1 cellular context compared by ENCODE assay signal in the genomic region with DNA sequence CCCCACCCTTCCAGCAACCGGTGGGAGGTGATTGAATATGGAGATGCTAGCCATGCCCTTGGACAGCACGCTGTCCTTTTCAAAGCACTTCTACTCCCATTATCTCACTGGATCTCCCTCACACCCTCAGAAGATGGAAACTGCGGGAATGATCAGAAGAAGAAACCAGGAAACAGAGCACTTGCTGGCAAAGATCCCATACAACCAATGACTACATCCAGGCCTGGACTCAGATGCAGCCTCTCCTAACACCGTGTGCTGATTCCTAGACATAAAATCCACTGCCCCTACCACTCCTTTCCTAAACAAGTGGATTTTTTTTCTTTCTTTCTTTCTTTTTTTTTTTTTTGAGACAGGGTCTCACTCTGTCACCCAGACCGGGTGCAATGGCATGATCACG.
TF ChIP-seq lines count a peak whose summit lies in the region.

No MANE protein-coding gene starts in this region.

TF ChIP-seq in H1, 55 proteins besides CTCF, POLR2A, EP300 and RAD21 (continued from another document):
- TF ChIP-seq, protein P1, sequence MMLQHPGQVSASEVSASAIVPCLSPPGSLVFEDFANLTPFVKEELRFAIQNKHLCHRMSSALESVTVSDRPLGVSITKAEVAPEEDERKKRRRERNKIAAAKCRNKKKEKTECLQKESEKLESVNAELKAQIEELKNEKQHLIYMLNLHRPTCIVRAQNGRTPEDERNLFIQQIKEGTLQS (IDR thresholded peaks at IDR 0.05; ENCODE audit: insufficient read depth, low read depth, low read length), result no peak
- TF ChIP-seq, protein P2, sequence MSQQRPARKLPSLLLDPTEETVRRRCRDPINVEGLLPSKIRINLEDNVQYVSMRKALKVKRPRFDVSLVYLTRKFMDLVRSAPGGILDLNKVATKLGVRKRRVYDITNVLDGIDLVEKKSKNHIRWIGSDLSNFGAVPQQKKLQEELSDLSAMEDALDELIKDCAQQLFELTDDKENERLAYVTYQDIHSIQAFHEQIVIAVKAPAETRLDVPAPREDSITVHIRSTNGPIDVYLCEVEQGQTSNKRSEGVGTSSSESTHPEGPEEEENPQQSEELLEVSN (IDR thresholded peaks at IDR 0.05), result no peak
